In the genomic region with DNA sequence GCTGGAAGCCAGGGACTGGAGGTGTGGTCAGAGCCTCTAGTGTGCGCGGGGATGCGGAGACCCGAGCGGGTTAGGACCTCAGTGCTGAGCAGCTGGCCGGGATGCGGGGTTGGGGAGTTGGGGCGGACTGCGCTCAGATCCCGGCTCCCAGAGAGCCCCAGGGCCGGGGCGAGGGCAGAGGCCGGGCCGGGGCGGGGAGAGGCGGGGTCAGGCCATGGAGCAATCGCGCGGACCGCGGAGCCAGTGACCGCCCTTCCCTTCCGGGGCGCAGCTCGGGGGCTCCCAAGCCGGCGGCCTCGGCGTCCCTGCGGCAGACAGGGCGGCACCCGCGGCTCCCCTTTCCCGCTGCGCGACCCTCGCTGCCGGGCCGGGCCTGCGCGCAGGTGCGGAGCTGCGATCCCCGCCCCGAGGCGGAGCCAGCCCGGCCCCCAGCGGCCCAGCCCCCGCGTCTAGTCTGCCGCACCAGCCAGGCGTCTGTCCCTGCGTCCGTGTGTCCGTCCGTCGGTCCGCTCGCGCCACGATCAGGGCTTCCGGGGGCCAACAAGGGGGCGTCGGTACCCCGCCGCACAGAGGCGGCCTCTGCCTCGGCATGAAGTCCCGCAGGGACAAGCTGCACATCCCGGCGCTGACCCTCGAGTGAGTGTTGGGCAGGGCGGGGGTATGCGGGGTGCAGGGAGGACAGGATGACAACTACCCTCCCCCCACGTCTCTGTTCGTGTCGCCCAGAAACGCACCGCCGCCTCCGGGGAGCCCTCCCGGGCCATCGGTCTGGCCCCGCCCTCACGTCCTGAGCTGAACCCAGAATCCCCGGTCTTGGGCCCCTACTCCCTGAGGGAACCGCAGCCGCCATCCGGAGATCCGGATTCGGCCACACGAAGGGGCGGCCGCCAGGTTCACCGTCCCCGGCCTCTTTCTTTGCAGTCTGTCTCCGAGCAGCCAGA, we compare ENCODE assay signal across 8 cellular contexts. TPM values are rescaled to one million over a fixed set of nuclear protein-coding genes. Genes with fewer than 3 reads are reported as not detected.
A peak's percentile ranks its signal among the peaks of the same experiment; 100 is the strongest.
DNase-seq lines count a peak whose midpoint lies in the region; ATAC-seq and TF ChIP-seq lines count a peak whose summit lies in the region.

No MANE protein-coding gene starts in this region.

- H4K20me1 ChIP-seq in neural progenitor cell (ENCODE audit: low read depth) = peaks cover 6% of the 10 kb centered on the region

- H3K4me3 ChIP-seq in fibroblast of villous mesenchyme (ENCODE audit: low read depth, low read length) (peak overlapping the region; percentile 86), neural progenitor cell (peak overlapping the region; percentile 76), aorta (ENCODE audit: low read length in 2 of 2) (peak overlapping the region; percentile 37 to 49)

- no peaks in the 10 kb centered on the region for H3K79me2 ChIP-seq in neural progenitor cell (ENCODE audit: low read depth)

- H3K36me3 ChIP-seq in neural progenitor cell (no peaks in the 10 kb centered on the region), aorta (ENCODE audit: control insufficient read depth in 1 of 2, insufficient read depth in 2 of 2, low read length in 1 of 2) (no peaks in the 10 kb centered on the region)

- no peak overlapping the region for H3K27ac Mint-ChIP-seq in neural progenitor cell

- peak overlapping the region; percentile 81 for H3K4me3 Mint-ChIP-seq in neural progenitor cell

- H3K27me3 ChIP-seq in neural progenitor cell (peaks cover 33% of the 10 kb centered on the region), aorta (ENCODE audit: control insufficient read depth in 1 of 2, insufficient read depth in 2 of 2, low read length in 1 of 2) (no peaks in the 10 kb centered on the region)

- TF ChIP-seq RAD21 in Ishikawa (IDR thresholded peaks at IDR 0.05; ENCODE audit: low read depth) = no peak

- TF ChIP-seq EP300 in Ishikawa (IDR thresholded peaks at IDR 0.05; ENCODE audit: borderline replicate concordance) = no peak

- peak; percentile 31 for DNase-seq in EH (ENCODE audit: low read depth)
- peak; percentile 68 for DNase-seq in activated T-cell treated with anti-CD3 and anti-CD28 coated beads, Interleukin-2, amount 50 U/mL, for 1 hour
- no peak for DNase-seq in fibroblast of villous mesenchyme (ENCODE audit: low read depth)
- peak; percentile 76 for DNase-seq in neural progenitor cell (ENCODE audit: low spot score)
- peak; percentile 73 to 89 for DNase-seq in aorta
- no peak for DNase-seq in DMS79 treated with DMSO at 0.1 percent for 48 hours (lab: John Stamatoyannopoulos, UW)

- no peaks in the 10 kb centered on the region for H3K36me3 Mint-ChIP-seq in neural progenitor cell

- peak overlapping the region; percentile 1 for H3K9ac ChIP-seq in neural progenitor cell

- H3K9me3 Mint-ChIP-seq in neural progenitor cell = peaks cover 3% of the 10 kb centered on the region

- ATAC-seq in aorta (ENCODE audit: low FRiP score) (peak; percentile 81), HG02870 (IDR thresholded peaks at IDR 0.05; ENCODE audit: unreplicated experiment) (no peak)

- peak overlapping the region; percentile 97 for H3K4me2 ChIP-seq in neural progenitor cell

- intact Hi-C loops in aorta (cut with DNase I) = loop anchor here in 1 of 2 donors (5.0 kb wide), 1 partner anchor 42 kb away; a partner anchor contains a TSS

- no peaks in the 10 kb centered on the region for H3K9me3 ChIP-seq in neural progenitor cell (ENCODE audit: low read depth)
- H3K9me3 ChIP-seq in aorta (ENCODE audit: control insufficient read depth, low read length) = no peaks in the 10 kb centered on the region

- H3K4me1 Mint-ChIP-seq in neural progenitor cell = peaks cover 20% of the 10 kb centered on the region

- H2AFZ ChIP-seq in neural progenitor cell (replicated peaks) = peak overlapping the region; percentile 94

- H3K4me1 ChIP-seq in neural progenitor cell (no peaks in the 10 kb centered on the region), aorta (ENCODE audit: control insufficient read depth in 1 of 2, insufficient read depth in 2 of 2, low read length in 2 of 2) (no peaks in the 10 kb centered on the region)

- WGBS in aorta, 2 donors = 2 to 3% methylated on average over 74 to 97 of the region's 97 CpGs

- H3K27ac ChIP-seq in neural progenitor cell = no peak overlapping the region
- no peak overlapping the region for H3K27ac ChIP-seq in aorta (ENCODE audit: low read depth in 1 of 2, low read length in 2 of 2)

- peaks cover 29% of the 10 kb centered on the region for H3F3A ChIP-seq in neural progenitor cell (ENCODE audit: low read depth)

- no peak for TF ChIP-seq CTCF in fibroblast of villous mesenchyme (IDR thresholded peaks at IDR 0.05; ENCODE audit: insufficient read depth, low read depth, low read length)
- no peak for TF ChIP-seq CTCF in neural progenitor cell (IDR thresholded peaks at IDR 0.05)

- H3K27me3 Mint-ChIP-seq in neural progenitor cell (ENCODE audit: insufficient read depth, low read depth) = peaks cover 32% of the 10 kb centered on the region

TF ChIP-seq in Ishikawa, 13 proteins besides CTCF, POLR2A, EP300 and RAD21:
- TF ChIP-seq, protein P1, sequence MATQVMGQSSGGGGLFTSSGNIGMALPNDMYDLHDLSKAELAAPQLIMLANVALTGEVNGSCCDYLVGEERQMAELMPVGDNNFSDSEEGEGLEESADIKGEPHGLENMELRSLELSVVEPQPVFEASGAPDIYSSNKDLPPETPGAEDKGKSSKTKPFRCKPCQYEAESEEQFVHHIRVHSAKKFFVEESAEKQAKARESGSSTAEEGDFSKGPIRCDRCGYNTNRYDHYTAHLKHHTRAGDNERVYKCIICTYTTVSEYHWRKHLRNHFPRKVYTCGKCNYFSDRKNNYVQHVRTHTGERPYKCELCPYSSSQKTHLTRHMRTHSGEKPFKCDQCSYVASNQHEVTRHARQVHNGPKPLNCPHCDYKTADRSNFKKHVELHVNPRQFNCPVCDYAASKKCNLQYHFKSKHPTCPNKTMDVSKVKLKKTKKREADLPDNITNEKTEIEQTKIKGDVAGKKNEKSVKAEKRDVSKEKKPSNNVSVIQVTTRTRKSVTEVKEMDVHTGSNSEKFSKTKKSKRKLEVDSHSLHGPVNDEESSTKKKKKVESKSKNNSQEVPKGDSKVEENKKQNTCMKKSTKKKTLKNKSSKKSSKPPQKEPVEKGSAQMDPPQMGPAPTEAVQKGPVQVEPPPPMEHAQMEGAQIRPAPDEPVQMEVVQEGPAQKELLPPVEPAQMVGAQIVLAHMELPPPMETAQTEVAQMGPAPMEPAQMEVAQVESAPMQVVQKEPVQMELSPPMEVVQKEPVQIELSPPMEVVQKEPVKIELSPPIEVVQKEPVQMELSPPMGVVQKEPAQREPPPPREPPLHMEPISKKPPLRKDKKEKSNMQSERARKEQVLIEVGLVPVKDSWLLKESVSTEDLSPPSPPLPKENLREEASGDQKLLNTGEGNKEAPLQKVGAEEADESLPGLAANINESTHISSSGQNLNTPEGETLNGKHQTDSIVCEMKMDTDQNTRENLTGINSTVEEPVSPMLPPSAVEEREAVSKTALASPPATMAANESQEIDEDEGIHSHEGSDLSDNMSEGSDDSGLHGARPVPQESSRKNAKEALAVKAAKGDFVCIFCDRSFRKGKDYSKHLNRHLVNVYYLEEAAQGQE (IDR thresholded peaks at IDR 0.05; ENCODE audit: low read depth) = no peak
- TF ChIP-seq FOXM1 (IDR thresholded peaks at IDR 0.05; ENCODE audit: borderline replicate concordance, low read depth) (no peak), EGR1 (IDR thresholded peaks at IDR 0.05) (no peak), CEBPB (IDR thresholded peaks at IDR 0.05) (no peak), YY1 (IDR thresholded peaks at IDR 0.05; ENCODE audit: low read depth) (no peak), NFIC (IDR thresholded peaks at IDR 0.05) (no peak), CREB1 (IDR thresholded peaks at IDR 0.05; ENCODE audit: low read depth) (no peak), TAF1 (IDR thresholded peaks at IDR 0.05; ENCODE audit: low read depth) (0 out of 2 replicates have a peak, but pooled peaks have one; percentile 22), ZBTB7A (IDR thresholded peaks at IDR 0.05; ENCODE audit: low read depth) (peak; percentile 82), TEAD4 (IDR thresholded peaks at IDR 0.05) (peak; percentile 12; the same call in 1 of the 2 replicates), TCF12 (IDR thresholded peaks at IDR 0.05; ENCODE audit: low read depth) (0 out of 2 replicates have a peak, but pooled peaks have one; percentile 13)
- TF ChIP-seq, protein P2, sequence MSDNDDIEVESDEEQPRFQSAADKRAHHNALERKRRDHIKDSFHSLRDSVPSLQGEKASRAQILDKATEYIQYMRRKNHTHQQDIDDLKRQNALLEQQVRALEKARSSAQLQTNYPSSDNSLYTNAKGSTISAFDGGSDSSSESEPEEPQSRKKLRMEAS (IDR thresholded peaks at IDR 0.05) = peak; percentile 16; the same call in 1 of the 2 replicates
- TF ChIP-seq, protein P3, sequence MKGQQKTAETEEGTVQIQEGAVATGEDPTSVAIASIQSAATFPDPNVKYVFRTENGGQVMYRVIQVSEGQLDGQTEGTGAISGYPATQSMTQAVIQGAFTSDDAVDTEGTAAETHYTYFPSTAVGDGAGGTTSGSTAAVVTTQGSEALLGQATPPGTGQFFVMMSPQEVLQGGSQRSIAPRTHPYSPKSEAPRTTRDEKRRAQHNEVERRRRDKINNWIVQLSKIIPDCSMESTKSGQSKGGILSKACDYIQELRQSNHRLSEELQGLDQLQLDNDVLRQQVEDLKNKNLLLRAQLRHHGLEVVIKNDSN (IDR thresholded peaks at IDR 0.05) = no peak

RNA-seq across cellular contexts. Expression of a gene that starts 12.4 kb away (rescaled TPM):
- total RNA-seq in fibroblast of villous mesenchyme (1.9 and 3.0 TPM in 2 replicates), neural progenitor cell (ENCODE audit: low replicate concordance) (2.1 and 5.1 TPM in 2 replicates), aorta (10 to 100 TPM; 21.5 to 25.2 TPM)
- 10 to 100 TPM in 1 of 2 donors, 1 to 10 TPM in 1; 4.4 to 32.7 TPM for polyA plus RNA-seq in aorta

RNA-seq across cellular contexts. Expression of a gene that starts 23.3 kb away (rescaled TPM):
- 0.64 and 1.3 TPM in 2 replicates for total RNA-seq in fibroblast of villous mesenchyme
- not detected in 2 replicates for total RNA-seq in neural progenitor cell (ENCODE audit: low replicate concordance)
- total RNA-seq in aorta = 1 to 10 TPM; 1.7 to 2.6 TPM
- polyA plus RNA-seq in aorta = under 1 TPM; 0.69 to 0.75 TPM

RNA-seq across cellular contexts. Expression of a gene that starts 43.0 kb away (rescaled TPM):
- total RNA-seq in fibroblast of villous mesenchyme = 30.7 and 30.9 TPM in 2 replicates
- 21.4 and 41.8 TPM in 2 replicates for total RNA-seq in neural progenitor cell (ENCODE audit: low replicate concordance)
- 10 to 100 TPM; 14.1 to 21.8 TPM for total RNA-seq in aorta
- polyA plus RNA-seq in aorta = 1 to 10 TPM; 1.8 to 5.1 TPM

Comparison
In these comparisons a context has a peak if more than half of its experiments do, and no peak if none do; other contexts are left out.
1. DNase-seq: peak in EH (single experiment), activated T-cell treated with anti-CD3 and anti-CD28 coated beads, Interleukin-2, amount 50 U/mL, for 1 hour (single experiment), neural progenitor cell (single experiment) and aorta (2 of 2); none in fibroblast of villous mesenchyme (single experiment) and DMS79 treated with DMSO at 0.1 percent for 48 hours (single experiment).
2. Peak in every context shown above with its lines, with median percentiles within 50 percentile points of each other: H3K4me3 ChIP-seq.